22 cellular contexts compared by ENCODE assay signal in genomic region chr19:1622007-1622406, GRCh38. TPM values are rescaled to one million over a fixed set of nuclear protein-coding genes. Genes with fewer than 3 reads are reported as not detected.
DNase-seq lines count a peak whose midpoint lies in the region; ATAC-seq, FAIRE-seq and TF ChIP-seq lines count a peak whose summit lies in the region.
"Had no signal": no experiment of that assay in that cellular context is flagged by ENCODE, and none has a peak within 500 bp of the region (broad histone marks: within the 10 kb centered on the region; RNA-seq: fewer than 3 reads in every experiment).

No MANE protein-coding gene starts in this region.

- no peak overlapping the region for H3K4ac ChIP-seq in neuronal stem cell (ENCODE audit: low read length)

- H4K91ac ChIP-seq in neuronal stem cell (ENCODE audit: low read depth, low read length, poor library complexity) = no peak overlapping the region

- peak overlapping the region in 3 of 11 experiments; percentile 64 to 65 (median 65); a peak in 3 of 22 replicates for H3K9ac ChIP-seq in BLaER1 treated with 17β-estradiol and CSF1 and Interleukin-3, amounts not matched to agents 10 nM and 100 nM
- H3K9ac ChIP-seq in neuronal stem cell (ENCODE audit: low read depth, low read length, poor library complexity) (peak overlapping the region; percentile 57), kidney (ENCODE audit: low read length in 2 of 2) (no peak overlapping the region)

- peak; percentile 19 for DNase-seq in left ventricle myocardium superior
- no peak for DNase-seq in left cardiac atrium
- DNase-seq in H7 = peak; percentile 70
- no peak for DNase-seq in neuronal stem cell (ENCODE audit: low spot score)
- no peak for DNase-seq in stimulated activated CD4-positive, alpha-beta T cell treated with anti-CD3 and anti-CD28 coated beads, Interleukin-4, amount 100 ng/mL, for 1 hour
- no peak for DNase-seq in kidney
- DNase-seq: 8988T; C1 segment of cervical spinal cord; CD4-positive, CD25-positive, alpha-beta regulatory T cell; CD8-positive, alpha-beta memory T cell; COR-L47; DMS 273 treated with DMSO at 0.1 percent for 48 hours; DMS53; DND-41; EL; GOT3; H9; KG1 had no signal

- no peak overlapping the region for H2BK120ac ChIP-seq in neuronal stem cell (ENCODE audit: low read depth, low read length)

- H2AFZ ChIP-seq in neuronal stem cell (ENCODE audit: low read length) = no peak overlapping the region

- no peak overlapping the region for H2BK15ac ChIP-seq in neuronal stem cell (ENCODE audit: low read length)

- H3K9me3 ChIP-seq in BLaER1 treated with 17β-estradiol and CSF1 and Interleukin-3, amounts not matched to agents 10 nM and 100 nM (replicated peaks in 1 of 11) = no peaks in the 10 kb centered on the region
- H3K9me3 ChIP-seq in neuronal stem cell (replicated peaks in 1 of 2; ENCODE audit: control insufficient read depth in 2 of 2, insufficient read depth in 1 of 2, low read depth in 1 of 2, low read length in 2 of 2) (peaks cover 0 to 2% of the 10 kb centered on the region in 2 donors), kidney (ENCODE audit: control insufficient read depth in 1 of 2, low read length in 2 of 2) (no peaks in the 10 kb centered on the region)

- H3K27ac ChIP-seq in BLaER1 treated with 17β-estradiol and CSF1 and Interleukin-3, amounts not matched to agents 10 nM and 100 nM = peak overlapping the region in 1 of 11 experiments; percentile 17; a peak in 1 of 22 replicates
- no peak overlapping the region for H3K27ac ChIP-seq in neuronal stem cell (replicated peaks; ENCODE audit: low read length)
- no peak overlapping the region for H3K27ac ChIP-seq in kidney (ENCODE audit: low read depth in 2 of 2, low read length in 2 of 2)

- H3K18ac ChIP-seq in neuronal stem cell (ENCODE audit: low read length) = no peak overlapping the region

- ATAC-seq in left ventricle myocardium superior (no peak), left cardiac atrium (no peak)

- H3K4me1 ChIP-seq in BLaER1 treated with 17β-estradiol and CSF1 and Interleukin-3, amounts not matched to agents 10 nM and 100 nM = peaks cover 40 to 99% (median 92%) of the 10 kb centered on the region in 10 experiments
- peaks cover 0 to 3% of the 10 kb centered on the region in 2 donors for H3K4me1 ChIP-seq in neuronal stem cell (ENCODE audit: control insufficient read depth in 2 of 2, insufficient read depth in 1 of 2, low read depth in 1 of 2, low read length in 2 of 2)
- no peaks in the 10 kb centered on the region for H3K4me1 ChIP-seq in kidney (ENCODE audit: control insufficient read depth in 1 of 2, insufficient read depth in 1 of 2, low read depth in 1 of 2, low read length in 2 of 2)

- H3K4me3 ChIP-seq in BLaER1 treated with 17β-estradiol and CSF1 and Interleukin-3, amounts not matched to agents 10 nM and 100 nM = no peak overlapping the region
- H3K4me3 ChIP-seq in H7 (ENCODE audit: insufficient read depth, low read depth, low read length) = no peak overlapping the region
- no peak overlapping the region for H3K4me3 ChIP-seq in neuronal stem cell (ENCODE audit: low read length in 2 of 2)
- no peak overlapping the region for H3K4me3 ChIP-seq in kidney (ENCODE audit: low read length in 2 of 2)

- WGBS in neuronal stem cell (ENCODE audit: extremely low coverage in 2 of 2, insufficient read length in 2 of 2, insufficient replicate concordance in 1 of 2), 2 donors = no CpG with 5 or more reads among the region's 23 CpGs

- no peak overlapping the region for H2AK5ac ChIP-seq in neuronal stem cell (ENCODE audit: low read depth, low read length)

- H4K20me1 ChIP-seq in BLaER1 treated with 17β-estradiol and CSF1 and Interleukin-3, amounts not matched to agents 10 nM and 100 nM = peaks cover 23 to 99% (median 81%) of the 10 kb centered on the region in 11 experiments; a peak in 21 of 22 replicates

- no peak for TF ChIP-seq CTCF in kidney (IDR thresholded peaks at IDR 0.05; ENCODE audit: borderline replicate concordance, extremely low read depth, insufficient read depth)

- intact Hi-C loops in left ventricle myocardium superior (cut with micrococcal nuclease) (no loop called here), left cardiac atrium (cut with DNase I) (no loop called here), kidney (cut with DNase I) (no loop called here)

- H3K79me1 ChIP-seq in neuronal stem cell (ENCODE audit: low read depth, low read length) = peaks cover 38% of the 10 kb centered on the region

- H3K4me2 ChIP-seq in BLaER1 treated with 17β-estradiol and CSF1 and Interleukin-3, amounts not matched to agents 10 nM and 100 nM = peak overlapping the region in 6 of 11 experiments; percentile 67 to 79 (median 73); a peak in 10 of 22 replicates
- no peak overlapping the region for H3K4me2 ChIP-seq in neuronal stem cell (ENCODE audit: insufficient read depth, low read length, poor library complexity, severe bottlenecking)

- peak overlapping the region; percentile 93 for H3K23ac ChIP-seq in neuronal stem cell (ENCODE audit: low read depth, low read length, poor library complexity)

- peaks cover 60 to 100% (median 90%) of the 10 kb centered on the region in 11 experiments for H3K36me3 ChIP-seq in BLaER1 treated with 17β-estradiol and CSF1 and Interleukin-3, amounts not matched to agents 10 nM and 100 nM
- H3K36me3 ChIP-seq in H7 (replicated peaks; ENCODE audit: control insufficient read depth, insufficient read depth, low read length) = peaks cover 21% of the 10 kb centered on the region
- H3K36me3 ChIP-seq in neuronal stem cell (replicated peaks in 1 of 2; ENCODE audit: control insufficient read depth in 2 of 2, insufficient read depth in 2 of 2, low read length in 2 of 2) = peaks cover 76 to 98% of the 10 kb centered on the region in 2 donors
- no peaks in the 10 kb centered on the region for H3K36me3 ChIP-seq in kidney (ENCODE audit: control insufficient read depth in 1 of 2, insufficient read depth in 2 of 2, low read length in 2 of 2)

- H2BK5ac ChIP-seq in neuronal stem cell (ENCODE audit: low read length) = no peak overlapping the region

- H3K27me3 ChIP-seq in BLaER1 treated with 17β-estradiol and CSF1 and Interleukin-3, amounts not matched to agents 10 nM and 100 nM = no peaks in the 10 kb centered on the region
- H3K27me3 ChIP-seq in H7 (ENCODE audit: control insufficient read depth, insufficient read depth, low read length) = no peaks in the 10 kb centered on the region
- H3K27me3 ChIP-seq in neuronal stem cell (ENCODE audit: control insufficient read depth in 3 of 3, insufficient read depth in 3 of 3, low read depth in 1 of 3, low read length in 3 of 3) = no peaks in the 10 kb centered on the region

- no peak for FAIRE-seq in kidney (lab: Jason Lieb, UNC)
- FAIRE-seq: GM12891, GM18507, HTR-8/SVneo had no signal

- H4K8ac ChIP-seq in neuronal stem cell (ENCODE audit: low read depth, low read length) = no peak overlapping the region

- no peak overlapping the region for H3K14ac ChIP-seq in neuronal stem cell (ENCODE audit: low read length)

- no peak overlapping the region for H2BK12ac ChIP-seq in neuronal stem cell (ENCODE audit: low read length)

RNA-seq across cellular contexts. Expression of gene UQCR11, which starts 16.7 kb away (rescaled TPM):
- total RNA-seq in left ventricle myocardium superior (1,120 TPM), left cardiac atrium (100 to 1,000 TPM; 674 to 933 TPM), kidney (200 TPM)
- total RNA-seq in H7 (2014; rRNA removed; shearing (Covaris generic)) = 103 and 111 TPM in 2 replicates
- 160 TPM for polyA plus RNA-seq in neuronal stem cell (2013, experiment 1 of 2)
- 160 TPM for polyA plus RNA-seq in neuronal stem cell (2013, experiment 2 of 2)
- polyA plus RNA-seq in kidney (ENCODE audit: insufficient read depth, low read depth, low replicate concordance) = 777 TPM

RNA-seq across cellular contexts. Expression of gene MBD3, which starts 29.3 kb away (rescaled TPM):
- total RNA-seq in left ventricle myocardium superior = 59.0 TPM
- total RNA-seq in left cardiac atrium = 10 to 100 TPM; 58.0 to 60.8 TPM
- 105 and 114 TPM in 2 replicates for total RNA-seq in H7 (2014; rRNA removed; shearing (Covaris generic))
- polyA plus RNA-seq in neuronal stem cell (2013, experiment 1 of 2) = 68.0 TPM
- polyA plus RNA-seq in neuronal stem cell (2013, experiment 2 of 2) = 64.2 TPM
- total RNA-seq in kidney = 62.5 TPM
- polyA plus RNA-seq in kidney (ENCODE audit: insufficient read depth, low read depth, low replicate concordance) = 76.1 TPM

RNA-seq across cellular contexts. Expression of gene TCF3, which starts 30.4 kb away (rescaled TPM):
- 20.7 TPM for total RNA-seq in left ventricle myocardium superior
- 10 to 100 TPM; 24.1 to 25.8 TPM for total RNA-seq in left cardiac atrium
- 277 and 293 TPM in 2 replicates for total RNA-seq in H7 (2014; rRNA removed; shearing (Covaris generic))
- polyA plus RNA-seq in neuronal stem cell (2013, experiment 1 of 2) = 333 TPM
- 334 TPM for polyA plus RNA-seq in neuronal stem cell (2013, experiment 2 of 2)
- 50.2 TPM for total RNA-seq in kidney
- polyA plus RNA-seq in kidney (ENCODE audit: insufficient read depth, low read depth, low replicate concordance) = 20.3 TPM

RNA-seq across cellular contexts. Expression of gene MEX3D, which starts 53.9 kb away (rescaled TPM):
- total RNA-seq in left ventricle myocardium superior (8.0 TPM), left cardiac atrium (10 to 100 TPM; 10.9 to 12.0 TPM), kidney (19.3 TPM)
- total RNA-seq in H7 (2014; rRNA removed; shearing (Covaris generic)) = 107 and 117 TPM in 2 replicates
- polyA plus RNA-seq in neuronal stem cell (2013, experiment 1 of 2) = 59.8 TPM
- polyA plus RNA-seq in neuronal stem cell (2013, experiment 2 of 2) = 59.0 TPM
- 5.4 TPM for polyA plus RNA-seq in kidney (ENCODE audit: insufficient read depth, low read depth, low replicate concordance)
- polyA plus RNA-seq: CD8-positive, alpha-beta memory T cell had no signal

Comparison
In these comparisons a context has a peak if more than half of its experiments do, and no peak if none do; other contexts are left out.
1. DNase-seq: peak in left ventricle myocardium superior (single experiment) and H7 (single experiment); none in left cardiac atrium (single experiment), neuronal stem cell (single experiment), stimulated activated CD4-positive, alpha-beta T cell treated with anti-CD3 and anti-CD28 coated beads, Interleukin-4, amount 100 ng/mL, for 1 hour (single experiment) and kidney (single experiment).